Comparison of ENCODE assay signal across 7 cellular contexts in the genomic region with DNA sequence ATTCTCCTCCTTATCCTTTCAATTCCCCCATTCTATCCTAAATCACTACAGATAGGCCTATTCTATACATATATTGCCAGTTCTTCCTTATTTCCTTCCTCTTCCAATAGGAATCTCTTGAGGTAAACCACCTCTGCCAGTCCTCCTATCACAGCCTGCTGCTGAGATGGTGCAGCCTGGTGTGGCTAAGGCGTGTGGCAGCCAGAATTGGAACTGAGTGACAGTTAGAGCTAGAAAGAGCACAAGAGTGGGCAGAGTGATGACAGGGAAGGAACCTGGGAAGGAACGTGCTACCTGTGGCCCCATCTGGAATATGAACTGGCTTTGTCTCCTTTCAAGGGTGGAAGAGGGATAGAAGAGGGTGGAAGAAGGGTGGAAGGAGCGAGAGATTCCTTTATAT.
"Had no signal": no experiment of that assay in that cellular context is flagged by ENCODE, and none has a peak within 500 bp of the region (broad histone marks: within the 10 kb centered on the region; RNA-seq: fewer than 3 reads in every experiment).

No MANE protein-coding gene starts in this region.

- H3K27ac Mint-ChIP-seq: H9 had no signal

- H3K27ac ChIP-seq: GM23248 had no signal

- ATAC-seq: K562 had no signal

- H3K4me3 Mint-ChIP-seq: H9 had no signal

- H3K9me3 Mint-ChIP-seq: H9 had no signal

- DNase-seq: GM23248, GOT3, H9, HCEC 1CT, IMR-90, KG1 had no signal
